23 cellular contexts compared by ENCODE assay signal in the genomic region with DNA sequence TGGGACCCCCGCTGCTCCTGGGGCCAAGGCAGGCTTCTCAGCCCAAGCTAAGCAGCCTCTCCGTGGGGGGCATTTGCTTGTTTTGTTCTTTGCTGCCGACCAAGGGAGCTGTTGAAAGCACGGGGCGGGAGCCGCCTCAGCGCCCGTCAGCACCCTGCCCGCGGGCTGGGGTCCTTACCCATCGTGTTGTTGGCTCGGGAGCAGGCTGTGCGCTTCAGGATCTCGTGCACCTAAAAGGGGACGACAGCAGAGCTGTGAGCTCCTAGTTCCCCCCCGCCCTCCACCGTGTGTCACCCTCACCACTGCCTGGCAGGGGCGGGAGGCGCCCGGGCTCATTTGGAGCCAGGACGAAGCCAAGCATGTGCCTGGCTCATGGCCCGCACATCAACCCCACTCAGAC.
A peak's percentile ranks its signal among the peaks of the same experiment; 100 is the strongest.
DNase-seq lines count a peak whose midpoint lies in the region; ATAC-seq, FAIRE-seq and TF ChIP-seq lines count a peak whose summit lies in the region.
"Had no signal": no experiment of that assay in that cellular context is flagged by ENCODE, and none has a peak within 500 bp of the region (broad histone marks: within the 10 kb centered on the region; RNA-seq: fewer than 3 reads in every experiment).

No MANE protein-coding gene starts in this region.

- no peak overlapping the region for H4K91ac ChIP-seq in H1 (replicated peaks; ENCODE audit: insufficient read length, low read length)
- no peak overlapping the region for H4K91ac ChIP-seq in neuronal stem cell (ENCODE audit: low read depth, low read length, poor library complexity)

- no peak overlapping the region for H2AK5ac ChIP-seq in H1 (ENCODE audit: low read depth, low read length)
- H2AK5ac ChIP-seq in neuronal stem cell (ENCODE audit: low read depth, low read length): peak overlapping the region; percentile 30

- H2BK120ac ChIP-seq in H1 (replicated peaks; ENCODE audit: low read depth, low read length) (no peak overlapping the region), neuronal stem cell (ENCODE audit: low read depth, low read length) (no peak overlapping the region)

- no peak overlapping the region for H3K9ac ChIP-seq in H1 (replicated peaks in 1 of 4; ENCODE audit: extremely low read depth in 1 of 4, low read depth in 3 of 4, low read length in 3 of 4)
- H3K9ac ChIP-seq in neuronal stem cell (ENCODE audit: low read depth, low read length, poor library complexity): no peak overlapping the region

- no peak for TF ChIP-seq EP300 in H1 (IDR thresholded peaks at IDR 0.05; ENCODE audit: borderline replicate concordance in 1 of 2, low read depth in 2 of 2, low read length in 2 of 2)

- no peaks in the 10 kb centered on the region for H3K4me1 Mint-ChIP-seq in activated T-cell treated with anti-CD3 and anti-CD28 coated beads, Interleukin-2, amount 50 U/mL, for 24 hours (ENCODE audit: low read depth)

- TF ChIP-seq POLR2A in H1 (IDR thresholded peaks at IDR 0.05; ENCODE audit: control extremely low read depth in 1 of 2, low read depth in 2 of 2, low read length in 2 of 2): no peak

- no peak for ATAC-seq in GM19452 (IDR thresholded peaks at IDR 0.05; ENCODE audit: unreplicated experiment)
- no peak for ATAC-seq in GM19455 (IDR thresholded peaks at IDR 0.05; ENCODE audit: unreplicated experiment)
- ATAC-seq: PC-3 had no signal

- H4K5ac ChIP-seq in H1 (ENCODE audit: insufficient read length, low read depth, low read length): no peak overlapping the region

- H3K4me3 ChIP-seq in A673 (ENCODE audit: low read depth, low read length, poor library complexity, severe bottlenecking) (no peak overlapping the region), H7 (ENCODE audit: insufficient read depth, low read depth, low read length) (no peak overlapping the region), H1 (ENCODE audit: extremely low read depth in 1 of 4, insufficient read depth in 2 of 4, low read depth in 3 of 4, low read length in 4 of 4) (no peak overlapping the region), neuronal stem cell (ENCODE audit: low read length in 2 of 2) (no peak overlapping the region)

- 86% methylated on average over 17 of the region's 22 CpGs; no CpG with 5 or more reads in 1 of the 2 experiments for WGBS in H1 (ENCODE audit: extremely low coverage in 1 of 2, insufficient coverage in 1 of 2, insufficient read length in 1 of 2, insufficient replicate concordance in 2 of 2, low coverage in 1 of 2, low lambda C conversion rate in 2 of 2, missing lambda C conversion rate in 1 of 2), 2 experiments
- no CpG with 5 or more reads among the region's 22 CpGs for WGBS in neuronal stem cell (ENCODE audit: extremely low coverage in 2 of 2, insufficient read length in 2 of 2, insufficient replicate concordance in 1 of 2), 2 donors

- H2BK12ac ChIP-seq in H1 (ENCODE audit: low read depth, low read length): 0 out of 2 replicates have a peak overlapping the region, but pooled peaks have one; percentile 60
- no peak overlapping the region for H2BK12ac ChIP-seq in neuronal stem cell (ENCODE audit: low read length)

- intact Hi-C loops in A673 (cut with micrococcal nuclease; ENCODE audit: unreplicated experiment): no loop called here

- no peak overlapping the region for H2AFZ ChIP-seq in H1 (ENCODE audit: low read length)
- no peak overlapping the region for H2AFZ ChIP-seq in neuronal stem cell (ENCODE audit: low read length)

- H4K20me1 ChIP-seq in H1 (replicated peaks in 1 of 2; ENCODE audit: control insufficient read depth in 1 of 2, insufficient read depth in 2 of 2, low read length in 2 of 2): no peaks in the 10 kb centered on the region

- no peak overlapping the region for H3K4me3 Mint-ChIP-seq in activated T-cell treated with anti-CD3 and anti-CD28 coated beads, Interleukin-2, amount 50 U/mL, for 24 hours
- H3K4me3 Mint-ChIP-seq: HFFc6 had no signal

- H4K8ac ChIP-seq in H1 (ENCODE audit: extremely low read depth, insufficient read depth, low read length) (no peak overlapping the region), neuronal stem cell (ENCODE audit: low read depth, low read length) (no peak overlapping the region)

- H3K4me1 ChIP-seq in A673 (ENCODE audit: insufficient read depth, low read length, poor library complexity, severe bottlenecking) (no peaks in the 10 kb centered on the region), H1 (replicated peaks in 1 of 4; ENCODE audit: control insufficient read depth in 3 of 4, insufficient read depth in 4 of 4, low read length in 3 of 4) (peaks cover 4 to 13% (median 8%) of the 10 kb centered on the region in 4 experiments), neuronal stem cell (ENCODE audit: control insufficient read depth in 2 of 2, insufficient read depth in 1 of 2, low read depth in 1 of 2, low read length in 2 of 2) (peaks cover 4 to 8% of the 10 kb centered on the region in 2 donors)

- peaks cover 23% of the 10 kb centered on the region for H3K27me3 Mint-ChIP-seq in activated T-cell treated with anti-CD3 and anti-CD28 coated beads, Interleukin-2, amount 50 U/mL, for 24 hours

- DNase-seq in A673 (ENCODE audit: low spot score) (peak; percentile 4), H7 (peak; percentile 73), H1 (ENCODE audit: low read depth in 1 of 2, low spot score in 2 of 2) (peak in 1 of 2 experiments; percentile 65), neuronal stem cell (ENCODE audit: low spot score) (no peak)
- DNase-seq in activated T-cell treated with anti-CD3 and anti-CD28 coated beads, Interleukin-2, amount 50 U/mL, for 24 hours: no peak
- no peak for DNase-seq in stimulated activated CD4-positive, alpha-beta T cell treated with anti-CD3 and anti-CD28 coated beads, Interleukin-4, amount 100 ng/mL, for 24 hours
- DNase-seq: ACHN, C1 segment of cervical spinal cord, DND-41, GF-D8, GOT3, HFFc6, KG1, NCI-H1105 treated with DMSO at 0.1 percent for 48 hours, NCI-H1694 treated with DMSO at 0.1 percent for 48 hours, NCI-H510A, NCI-H774, PC-3, RPMI8226, SHP77 treated with DMSO at 0.1 percent for 48 hours had no signal

- H3K79me1 ChIP-seq in H1 (ENCODE audit: low read depth, low read length): no peaks in the 10 kb centered on the region
- H3K79me1 ChIP-seq in neuronal stem cell (ENCODE audit: low read depth, low read length): no peaks in the 10 kb centered on the region

- no peak overlapping the region for H2BK20ac ChIP-seq in H1 (ENCODE audit: low read length)

- H3K4ac ChIP-seq in H1 (replicated peaks; ENCODE audit: insufficient read length, low read depth, low read length) (peak overlapping the region; percentile 29), neuronal stem cell (ENCODE audit: low read length) (no peak overlapping the region)

- no peak overlapping the region for H2BK5ac ChIP-seq in H1 (ENCODE audit: low read depth, low read length)
- H2BK5ac ChIP-seq in neuronal stem cell (ENCODE audit: low read length): no peak overlapping the region

- peaks cover 60% of the 10 kb centered on the region for H3K27me3 ChIP-seq in A673 (replicated peaks; ENCODE audit: insufficient read depth, low read depth, low read length, poor library complexity)
- H3K27me3 ChIP-seq in H7 (ENCODE audit: control insufficient read depth, insufficient read depth, low read length): no peaks in the 10 kb centered on the region
- H3K27me3 ChIP-seq in H1 (replicated peaks in 1 of 4; ENCODE audit: control insufficient read depth in 3 of 4, extremely low read depth in 1 of 4, insufficient read depth in 3 of 4, low read length in 3 of 4): no peaks in the 10 kb centered on the region
- no peaks in the 10 kb centered on the region for H3K27me3 ChIP-seq in neuronal stem cell (ENCODE audit: control insufficient read depth in 3 of 3, insufficient read depth in 3 of 3, low read depth in 1 of 3, low read length in 3 of 3)

- H3K9me3 Mint-ChIP-seq in activated T-cell treated with anti-CD3 and anti-CD28 coated beads, Interleukin-2, amount 50 U/mL, for 24 hours: peaks cover 10% of the 10 kb centered on the region

- CTCF ChIA-PET in A673 (lab: Charles Lee): no interaction called here
- CTCF ChIA-PET in H1 (lab: Charles Lee; ENCODE audit: partially characterized antibody): interaction anchor here (0.8 to 1.4 kb wide), 3 partner anchors 13 to 83 kb away, joined by 3 to 5 read pairs (median 3); no protein-coding TSS in a partner anchor

- no peaks in the 10 kb centered on the region for H3K36me3 Mint-ChIP-seq in activated T-cell treated with anti-CD3 and anti-CD28 coated beads, Interleukin-2, amount 50 U/mL, for 24 hours (ENCODE audit: low read depth)

- 0 out of 4 replicates have a peak overlapping the region, but pooled peaks of 1 of the 2 experiments have one; percentile 14 for H3K4me2 ChIP-seq in H1 (ENCODE audit: insufficient read depth in 1 of 2, low read depth in 2 of 2, low read length in 2 of 2)
- H3K4me2 ChIP-seq in neuronal stem cell (ENCODE audit: insufficient read depth, low read length, poor library complexity, severe bottlenecking): no peak overlapping the region

- BruUV-seq in A673 (replicated peaks; lab: Mats Ljungman, UMichigan): no TSS peak

- H3K18ac ChIP-seq in H1 (ENCODE audit: extremely low read depth, low read length): peak overlapping the region; percentile 32; the same call in 1 of the 2 replicates
- peak overlapping the region; percentile 77 for H3K18ac ChIP-seq in neuronal stem cell (ENCODE audit: low read length)

- H3K9me3 ChIP-seq in A673 (ENCODE audit: low read depth, low read length, poor library complexity, severe bottlenecking) (no peaks in the 10 kb centered on the region), H1 (ENCODE audit: insufficient read depth in 2 of 2, low read depth in 1 of 2, low read length in 1 of 2) (peaks cover 0 to 13% of the 10 kb centered on the region in 2 experiments; a peak in 2 of 4 replicates), neuronal stem cell (replicated peaks in 1 of 2; ENCODE audit: control insufficient read depth in 2 of 2, insufficient read depth in 1 of 2, low read depth in 1 of 2, low read length in 2 of 2) (no peaks in the 10 kb centered on the region)

- POLR2A ChIA-PET in A673 (lab: Charles Lee; ENCODE audit: low non-redundant PET): no interaction called here
- POLR2A ChIA-PET in H1 (lab: Charles Lee; ENCODE audit: partially characterized antibody): no interaction called here

- H3K23ac ChIP-seq in H1 (ENCODE audit: insufficient read length) (no peak overlapping the region), neuronal stem cell (ENCODE audit: low read depth, low read length, poor library complexity) (peak overlapping the region; percentile 56)

- no peaks in the 10 kb centered on the region for H3K23me2 ChIP-seq in H1 (ENCODE audit: low read depth, low read length)

- no peak for TF ChIP-seq RAD21 in H1 (IDR thresholded peaks at IDR 0.05 in 1 of 2, conservative IDR thresholded peaks at IDR 0.05 in 1 of 2; ENCODE audit: low read depth in 2 of 2, low read length in 2 of 2)

- no peak for TF ChIP-seq CTCF in A673 (conservative IDR thresholded peaks at IDR 0.05; ENCODE audit: low read depth, low read length)
- TF ChIP-seq CTCF in H1 (IDR thresholded peaks at IDR 0.05; ENCODE audit: control extremely low read depth in 1 of 3, insufficient read depth in 1 of 3, low read depth in 1 of 3, low read length in 3 of 3): no peak

- no peak overlapping the region for H2BK15ac ChIP-seq in H1 (ENCODE audit: low read length)
- no peak overlapping the region for H2BK15ac ChIP-seq in neuronal stem cell (ENCODE audit: low read length)

- H3K36me3 ChIP-seq in A673 (ENCODE audit: insufficient read depth, low read length, poor library complexity, severe bottlenecking) (no peaks in the 10 kb centered on the region), H7 (replicated peaks; ENCODE audit: control insufficient read depth, insufficient read depth, low read length) (no peaks in the 10 kb centered on the region), H1 (ENCODE audit: control insufficient read depth in 2 of 4, insufficient read depth in 4 of 4, low read length in 3 of 4) (no peaks in the 10 kb centered on the region), neuronal stem cell (replicated peaks in 1 of 2; ENCODE audit: control insufficient read depth in 2 of 2, insufficient read depth in 2 of 2, low read length in 2 of 2) (no peaks in the 10 kb centered on the region)

- H3K27ac Mint-ChIP-seq in activated T-cell treated with anti-CD3 and anti-CD28 coated beads, Interleukin-2, amount 50 U/mL, for 24 hours: no peak overlapping the region
- H3K27ac Mint-ChIP-seq: HFFc6 had no signal

- no peak overlapping the region for H3K14ac ChIP-seq in H1 (ENCODE audit: insufficient read length)
- no peak overlapping the region for H3K14ac ChIP-seq in neuronal stem cell (ENCODE audit: low read length)

- H3K27ac ChIP-seq in A673 (ENCODE audit: low read depth, low read length, poor library complexity, severe bottlenecking) (no peak overlapping the region), H1 (ENCODE audit: low read depth, low read length) (no peak overlapping the region), neuronal stem cell (replicated peaks; ENCODE audit: low read length) (no peak overlapping the region)

- no peaks in the 10 kb centered on the region for H3K79me2 ChIP-seq in H1 (ENCODE audit: control insufficient read depth in 1 of 2, insufficient read depth in 2 of 2, low read length in 2 of 2)

- no peak overlapping the region for H3K56ac ChIP-seq in H1 (replicated peaks; ENCODE audit: insufficient read length, low read depth, low read length)

- FAIRE-seq in H1 (lab: Jason Lieb, UNC): no peak
- FAIRE-seq: D721Med had no signal

Comparison
In these comparisons a context has a peak if more than half of its experiments do, and no peak if none do; other contexts are left out.
1. DNase-seq: peak in A673 (single experiment) and H7 (single experiment); none in neuronal stem cell (single experiment), activated T-cell treated with anti-CD3 and anti-CD28 coated beads, Interleukin-2, amount 50 U/mL, for 24 hours (single experiment) and stimulated activated CD4-positive, alpha-beta T cell treated with anti-CD3 and anti-CD28 coated beads, Interleukin-4, amount 100 ng/mL, for 24 hours (single experiment).